ENCODE assay signal across 23 cellular contexts in the genomic region with DNA sequence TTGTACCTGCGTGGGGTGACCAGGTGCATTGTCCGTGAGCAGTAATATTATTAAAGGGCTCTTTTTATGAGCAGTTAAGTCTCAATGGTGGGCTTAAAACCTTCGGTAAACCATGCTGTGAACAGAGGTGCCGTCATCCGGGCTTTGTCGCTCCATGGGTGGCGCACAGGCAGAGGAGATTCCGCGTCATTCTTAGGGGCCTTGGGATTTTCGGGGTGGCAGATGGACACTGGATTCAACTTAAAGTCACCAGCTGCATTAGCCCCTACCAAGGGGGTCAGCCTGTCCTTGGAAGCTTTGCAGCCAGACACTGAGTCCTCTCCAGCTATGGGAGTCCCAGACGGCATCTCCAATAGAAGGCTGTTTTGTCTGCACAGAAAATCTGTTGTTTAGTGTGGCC.
DNase-seq lines count a peak whose midpoint lies in the region; ATAC-seq, FAIRE-seq and TF ChIP-seq lines count a peak whose summit lies in the region.
"Had no signal": no experiment of that assay in that cellular context is flagged by ENCODE, and none has a peak within 500 bp of the region (broad histone marks: within the 10 kb centered on the region; RNA-seq: fewer than 3 reads in every experiment).

No MANE protein-coding gene starts in this region.

- no peak overlapping the region for H3K27ac ChIP-seq in right lobe of liver
- no peak overlapping the region for H3K27ac ChIP-seq in HepG2 (ENCODE audit: extremely low read length, insufficient read depth, low read length)
- no peak overlapping the region for H3K27ac ChIP-seq in osteoblast (ENCODE audit: low read depth, low read length)
- no peak overlapping the region for H3K27ac ChIP-seq in aorta (ENCODE audit: low read depth in 1 of 2, low read length in 2 of 2)
- H3K27ac ChIP-seq: pancreas, PC-9 had no signal

- H3K4me2 ChIP-seq in HepG2 (ENCODE audit: low read depth, low read length) (no peak overlapping the region), osteoblast (ENCODE audit: insufficient read depth, low read length) (no peak overlapping the region)
- H3K4me2 ChIP-seq: PC-9 had no signal

- no peak overlapping the region for H3K4me3 Mint-ChIP-seq in activated T-helper 2 cell treated with anti-CD3 and anti-CD28 coated beads, Interferon-gamma antibody, Interleukin-2, Interleukin-4, amounts not matched to agents 10 μg/mL and 5 μg/mL and 100 μg/mL, durations not matched to agents 14 hours and 24 hours and 36 hours (ENCODE audit: low read depth)
- H3K4me3 Mint-ChIP-seq: activated CD4-positive, alpha-beta memory T cell treated with anti-CD3 and anti-CD28 coated beads, Interleukin-2, amount 10 ng/mL, durations not matched to agents 7 days and 5 days; T-helper 1 cell treated with Interleukin-12 subunit alpha and Interleukin-12 subunit beta and Interleukin-4 antibody, amounts not matched to agents 30 μg/mL and 1 μg/mL, for 36 hours had no signal

- H2AFZ ChIP-seq in HepG2 (ENCODE audit: low read length) (no peak overlapping the region), osteoblast (ENCODE audit: low read length) (no peak overlapping the region)
- H2AFZ ChIP-seq: PC-9 had no signal

- in situ Hi-C loops in HepG2 (cut with HindIII; ENCODE audit: extremely low pct_ligation_motif_present, low pct_unique_long_range_greater_than_20kb) = no loop called here

- peaks cover 56% of the 10 kb centered on the region for H3K36me3 Mint-ChIP-seq in activated T-helper 2 cell treated with anti-CD3 and anti-CD28 coated beads, Interferon-gamma antibody, Interleukin-2, Interleukin-4, amounts not matched to agents 10 μg/mL and 5 μg/mL and 100 μg/mL, durations not matched to agents 14 hours and 24 hours and 36 hours (ENCODE audit: low read depth)

- TF ChIP-seq POLR2A in right lobe of liver (IDR thresholded peaks at IDR 0.05) (no peak), HepG2 (IDR thresholded peaks at IDR 0.05; ENCODE audit: insufficient read depth in 1 of 2, low read depth in 2 of 2, low read length in 2 of 2) (no peak)

- no peak for TF ChIP-seq RAD21 in HepG2 (CRISPR knock-in tag; IDR thresholded peaks at IDR 0.05)

- no peak for ATAC-seq in right lobe of liver
- ATAC-seq in HepG2 = no peak
- ATAC-seq in aorta (ENCODE audit: low FRiP score) = no peak
- no peak for ATAC-seq in HG03342 (IDR thresholded peaks at IDR 0.05; ENCODE audit: unreplicated experiment)
- no peak for ATAC-seq in HG03159 (IDR thresholded peaks at IDR 0.05; ENCODE audit: unreplicated experiment)
- ATAC-seq: pancreas had no signal

- H3K9me3 ChIP-seq in right lobe of liver (peaks cover 0 to 3% (median 0%) of the 10 kb centered on the region in 4 donors), HepG2 (ENCODE audit: low read length) (peaks cover 10% of the 10 kb centered on the region; the same call in 1 of the 2 replicates), osteoblast (ENCODE audit: low read depth, low read length) (peaks cover 8% of the 10 kb centered on the region), aorta (ENCODE audit: control insufficient read depth, low read length) (no peaks in the 10 kb centered on the region)
- H3K9me3 ChIP-seq: pancreas had no signal

- DNase-seq in right lobe of liver = peak in 2 of 3 donors; percentile 19 to 30
- no peak for DNase-seq in HepG2 (ENCODE audit: low spot score)
- DNase-seq in activated T-helper 2 cell treated with anti-CD3 and anti-CD28 coated beads, Interferon-gamma antibody, Interleukin-2, Interleukin-4, amounts not matched to agents 10 μg/mL and 5 μg/mL and 100 μg/mL, durations not matched to agents 14 hours and 24 hours and 36 hours (ENCODE audit: low spot score) = no peak
- peak; percentile 29 for DNase-seq in osteoblast (ENCODE audit: insufficient read length, low spot score, missing footprints)
- peak; percentile 12 to 35 for DNase-seq in aorta
- DNase-seq in GM10248 (ENCODE audit: extremely low spot score) = no peak
- DNase-seq: activated CD4-positive, alpha-beta memory T cell treated with anti-CD3 and anti-CD28 coated beads, Interleukin-2, amount 10 ng/mL, durations not matched to agents 7 days and 5 days; central memory CD4-positive, alpha-beta T cell; COR-L47; foreskin melanocyte; hippocampal formation; KG1; NCI-H187 treated with DMSO at 0.1 percent for 48 hours; NCI-H226; PC-9; stimulated activated naive CD4-positive, alpha-beta T cell treated with Interleukin-2 at 50 U/mL for 16 hours had no signal

- H3K4me1 ChIP-seq in right lobe of liver (no peaks in the 10 kb centered on the region), HepG2 (ENCODE audit: insufficient read depth, low read length) (no peaks in the 10 kb centered on the region), osteoblast (ENCODE audit: insufficient read depth, low read length) (peaks cover 19% of the 10 kb centered on the region), aorta (ENCODE audit: control insufficient read depth in 1 of 2, insufficient read depth in 2 of 2, low read length in 2 of 2) (no peaks in the 10 kb centered on the region)

- TF ChIP-seq CTCF in right lobe of liver (IDR thresholded peaks at IDR 0.05) (no peak), HepG2 (CRISPR knock-in tag; IDR thresholded peaks at IDR 0.05) (no peak), osteoblast (IDR thresholded peaks at IDR 0.05; ENCODE audit: extremely low read depth, low read depth, low read length) (no peak), GM10248 (IDR thresholded peaks at IDR 0.05; ENCODE audit: control extremely low read depth, extremely low read depth, low read depth, missing control alignments) (no peak)

- H3K9ac ChIP-seq in HepG2 (ENCODE audit: insufficient read depth, low read depth, low read length) = no peak overlapping the region

- no peaks in the 10 kb centered on the region for H3K36me3 ChIP-seq in right lobe of liver
- no peaks in the 10 kb centered on the region for H3K36me3 ChIP-seq in HepG2 (replicated peaks in 1 of 2; ENCODE audit: control insufficient read depth in 1 of 2, insufficient read depth in 2 of 2, low read length in 2 of 2)
- no peaks in the 10 kb centered on the region for H3K36me3 ChIP-seq in osteoblast (ENCODE audit: insufficient read depth, low read length)
- no peaks in the 10 kb centered on the region for H3K36me3 ChIP-seq in aorta (ENCODE audit: control insufficient read depth in 1 of 2, insufficient read depth in 2 of 2, low read length in 1 of 2)
- H3K36me3 ChIP-seq: pancreas, SJSA1 had no signal

- no peaks in the 10 kb centered on the region for H3K27me3 ChIP-seq in right lobe of liver
- peaks cover 8 to 38% of the 10 kb centered on the region in 2 experiments; a peak in 4 of 5 replicates for H3K27me3 ChIP-seq in HepG2 (ENCODE audit: control insufficient read depth in 1 of 2, insufficient read depth in 2 of 2, low read length in 2 of 2)
- H3K27me3 ChIP-seq in osteoblast (ENCODE audit: insufficient read depth, low read length) = no peaks in the 10 kb centered on the region
- no peaks in the 10 kb centered on the region for H3K27me3 ChIP-seq in aorta (ENCODE audit: control insufficient read depth in 1 of 2, insufficient read depth in 2 of 2, low read length in 1 of 2)
- H3K27me3 ChIP-seq: pancreas, SJSA1 had no signal

- H4K20me1 ChIP-seq in HepG2 (ENCODE audit: insufficient read depth, low read length) = no peaks in the 10 kb centered on the region
- no peaks in the 10 kb centered on the region for H4K20me1 ChIP-seq in osteoblast (ENCODE audit: insufficient read depth, low read length)

- peak overlapping the region; percentile 89 for H3K27ac Mint-ChIP-seq in activated T-helper 2 cell treated with anti-CD3 and anti-CD28 coated beads, Interferon-gamma antibody, Interleukin-2, Interleukin-4, amounts not matched to agents 10 μg/mL and 5 μg/mL and 100 μg/mL, durations not matched to agents 14 hours and 24 hours and 36 hours
- H3K27ac Mint-ChIP-seq: activated CD4-positive, alpha-beta memory T cell treated with anti-CD3 and anti-CD28 coated beads, Interleukin-2, amount 10 ng/mL, durations not matched to agents 7 days and 5 days had no signal

- H3K79me2 ChIP-seq in HepG2 (ENCODE audit: insufficient read depth, low read length) (no peaks in the 10 kb centered on the region), osteoblast (ENCODE audit: insufficient read depth, low read length) (no peaks in the 10 kb centered on the region)

- WGBS in right lobe of liver (ENCODE audit: insufficient coverage, low coverage, low lambda C conversion rate, missing lambda C conversion rate) = 83% methylated on average over 2 of the region's 11 CpGs
- 7% methylated on average over 3 of the region's 11 CpGs for WGBS in HepG2 (ENCODE audit: low lambda C conversion rate)
- WGBS in aorta, 2 donors = 98% methylated on average over 11 of the region's 11 CpGs

- CTCF ChIA-PET in HepG2 (lab: Yijun Ruan, JAX; ENCODE audit: low intra/inter-chr PET ratio, low total read pairs) = no interaction called here
- CTCF ChIA-PET in GM10248 (lab: Yijun Ruan, JAX) = no interaction called here

- H3K27me3 Mint-ChIP-seq in activated T-helper 2 cell treated with anti-CD3 and anti-CD28 coated beads, Interferon-gamma antibody, Interleukin-2, Interleukin-4, amounts not matched to agents 10 μg/mL and 5 μg/mL and 100 μg/mL, durations not matched to agents 14 hours and 24 hours and 36 hours (ENCODE audit: low read depth) = no peaks in the 10 kb centered on the region
- H3K27me3 Mint-ChIP-seq: activated CD4-positive, alpha-beta memory T cell treated with anti-CD3 and anti-CD28 coated beads, Interleukin-2, amount 10 ng/mL, durations not matched to agents 7 days and 5 days had no signal

- intact Hi-C loops in right lobe of liver (cut with DNase I) (no loop called here), HepG2 (cut with micrococcal nuclease; ENCODE audit: unreplicated experiment) (no loop called here), aorta (cut with DNase I) (no loop called here)
- intact Hi-C loops in activated T-helper 2 cell treated with anti-CD3 and anti-CD28 coated beads, Interferon-gamma antibody, Interleukin-2, Interleukin-4, amounts not matched to agents 10 μg/mL and 5 μg/mL and 100 μg/mL, durations not matched to agents 14 hours and 24 hours and 36 hours (cut with micrococcal nuclease) = no loop called here

- POLR2A ChIA-PET in HepG2 (lab: Yijun Ruan, JAX) (no interaction called here), GM10248 (lab: Yijun Ruan, JAX) (no interaction called here)

- peaks cover 24% of the 10 kb centered on the region for H3K9me3 Mint-ChIP-seq in activated T-helper 2 cell treated with anti-CD3 and anti-CD28 coated beads, Interferon-gamma antibody, Interleukin-2, Interleukin-4, amounts not matched to agents 10 μg/mL and 5 μg/mL and 100 μg/mL, durations not matched to agents 14 hours and 24 hours and 36 hours

- no peak for FAIRE-seq in HepG2 (lab: Jason Lieb, UNC)
- FAIRE-seq: H1, pancreas had no signal

- peaks cover 45% of the 10 kb centered on the region for H3K4me1 Mint-ChIP-seq in activated T-helper 2 cell treated with anti-CD3 and anti-CD28 coated beads, Interferon-gamma antibody, Interleukin-2, Interleukin-4, amounts not matched to agents 10 μg/mL and 5 μg/mL and 100 μg/mL, durations not matched to agents 14 hours and 24 hours and 36 hours (ENCODE audit: low read depth)

- H3K4me3 ChIP-seq in right lobe of liver (no peak overlapping the region), HepG2 (replicated peaks in 1 of 3; ENCODE audit: insufficient read depth in 1 of 3, low read depth in 2 of 3, low read length in 3 of 3) (no peak overlapping the region), osteoblast (ENCODE audit: insufficient read depth, low read length) (no peak overlapping the region), aorta (ENCODE audit: low read length in 2 of 2) (no peak overlapping the region)
- H3K4me3 ChIP-seq: lung, pancreas, PC-9, SJSA1 had no signal

- TF ChIP-seq EP300 in HepG2 (IDR thresholded peaks at IDR 0.05; ENCODE audit: low read depth in 2 of 2, low read length in 2 of 2) = no peak
- no peak for TF ChIP-seq EP300 in HepG2 (CRISPR knock-in tag; IDR thresholded peaks at IDR 0.05; ENCODE audit: borderline replicate concordance)

- BruUV-seq in HepG2 (replicated peaks; lab: Mats Ljungman, UMichigan) = no TSS peak

Comparison
In these comparisons a context has a peak if more than half of its experiments do, and no peak if none do; other contexts are left out.
1. DNase-seq: peak in right lobe of liver (2 of 3), osteoblast (single experiment) and aorta (2 of 2); none in HepG2 (single experiment), activated T-helper 2 cell treated with anti-CD3 and anti-CD28 coated beads, Interferon-gamma antibody, Interleukin-2, Interleukin-4, amounts not matched to agents 10 μg/mL and 5 μg/mL and 100 μg/mL, durations not matched to agents 14 hours and 24 hours and 36 hours (single experiment) and GM10248 (single experiment).